ENCODE assay signal across 12 cellular contexts in the genomic region with DNA sequence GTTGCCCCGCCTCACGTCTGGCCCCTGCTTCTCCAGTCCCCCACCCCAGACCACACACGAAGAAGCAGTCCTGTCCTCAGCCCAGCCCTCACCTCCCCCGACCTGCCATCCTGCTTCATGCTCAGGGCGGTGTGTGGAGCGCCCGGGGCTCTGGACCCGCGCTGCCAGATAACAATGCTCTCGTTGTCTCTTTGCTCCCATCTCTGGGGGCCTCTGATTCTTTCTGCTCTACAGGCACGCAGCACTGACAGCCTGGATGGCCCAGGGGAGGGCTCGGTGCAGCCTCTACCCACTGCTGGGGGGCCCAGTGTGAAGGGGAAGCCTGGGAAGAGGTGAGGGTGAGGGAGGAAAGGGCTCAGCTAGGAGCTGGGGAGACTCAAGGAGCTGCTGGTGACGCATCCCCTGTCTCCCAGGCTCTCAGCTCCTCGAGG. TPM values are rescaled to one million over a fixed set of nuclear protein-coding genes. Genes with fewer than 3 reads are reported as not detected.
DNase-seq lines count a peak whose midpoint lies in the region; ATAC-seq and TF ChIP-seq lines count a peak whose summit lies in the region.
"Had no signal": no experiment of that assay in that cellular context is flagged by ENCODE, and none has a peak within 500 bp of the region (broad histone marks: within the 10 kb centered on the region; RNA-seq: fewer than 3 reads in every experiment).

No MANE protein-coding gene starts in this region.

- H3K9me3 Mint-ChIP-seq in endodermal cell (no peaks in the 10 kb centered on the region), neural crest cell (no peaks in the 10 kb centered on the region)
- H3K9me3 Mint-ChIP-seq in activated CD4-positive, alpha-beta T cell treated with anti-CD3 and anti-CD28 coated beads, Interleukin-2, amount 10 ng/mL, durations not matched to agents 7 days and 5 days: no peaks in the 10 kb centered on the region
- H3K9me3 Mint-ChIP-seq: activated naive CD4-positive, alpha-beta T cell treated with anti-CD3 and anti-CD28 coated beads for 36 hours; CD8-positive, alpha-beta T cell had no signal

- POLR2A ChIA-PET in HEK293 (lab: Yijun Ruan, JAX): interaction anchor here (1.5 to 2.1 kb wide), 3 partner anchors 10 to 37 kb away, joined by 7 to 10 read pairs (median 8); partner anchors contain the start of gene LIN37
- POLR2A ChIA-PET in activated CD4-positive, alpha-beta T cell treated with anti-CD3 and anti-CD28 coated beads, Interleukin-2, amount 10 ng/mL, durations not matched to agents 7 days and 5 days (lab: Charles Lee): no interaction called here

- H3K27me3 ChIP-seq in endodermal cell (ENCODE audit: control insufficient read depth, insufficient read depth, low read length, poor library complexity, severe bottlenecking): peaks cover 11% of the 10 kb centered on the region
- H3K27me3 ChIP-seq: testis had no signal

- H3K4me1 ChIP-seq in HEK293 (ENCODE audit: control insufficient read depth, insufficient read depth, low read length): peaks cover 17% of the 10 kb centered on the region
- peaks cover 3% of the 10 kb centered on the region for H3K4me1 ChIP-seq in endodermal cell (ENCODE audit: control insufficient read depth, insufficient read depth, low read length)

- peak overlapping the region; percentile 6 for H3K4me3 Mint-ChIP-seq in endodermal cell
- peak overlapping the region; percentile 87 for H3K4me3 Mint-ChIP-seq in neural crest cell
- no peak overlapping the region for H3K4me3 Mint-ChIP-seq in activated CD4-positive, alpha-beta T cell treated with anti-CD3 and anti-CD28 coated beads, Interleukin-2, amount 10 ng/mL, durations not matched to agents 7 days and 5 days

- WGBS in endodermal cell (ENCODE audit: insufficient coverage in 1 of 2, insufficient read length in 1 of 2), 2 experiments: 43 to 47% methylated on average over 11 to 14 of the region's 14 CpGs

- H3K27ac ChIP-seq in HEK293 (ENCODE audit: extremely low read depth, low read depth, low read length): no peak overlapping the region
- no peak overlapping the region for H3K27ac ChIP-seq in endodermal cell (ENCODE audit: low read depth, low read length)
- H3K27ac ChIP-seq: testis had no signal

- ATAC-seq in GM19455 (IDR thresholded peaks at IDR 0.05; ENCODE audit: unreplicated experiment): no peak
- ATAC-seq: CD8-positive, alpha-beta T cell had no signal

- CTCF ChIA-PET in HEK293 (lab: Yijun Ruan, JAX): interaction anchor here (1.2 to 2.6 kb wide), 2 partner anchors 42 to 267 kb away, joined by 7 to 8 read pairs; no protein-coding TSS in a partner anchor
- CTCF ChIA-PET in activated CD4-positive, alpha-beta T cell treated with anti-CD3 and anti-CD28 coated beads, Interleukin-2, amount 10 ng/mL, durations not matched to agents 7 days and 5 days (lab: Charles Lee): interaction anchor here (1.1 to 1.5 kb wide), 2 partner anchors 15 to 29 kb away, joined by 3 to 4 read pairs; partner anchors contain the start of gene LIN37

- peak; percentile 75 for DNase-seq in endodermal cell
- DNase-seq in neural crest cell (ENCODE audit: low read depth, low spot score): peak; percentile 44
- DNase-seq in T-helper 9 cell: no peak
- no peak for DNase-seq in activated CD4-positive, alpha-beta T cell treated with anti-CD3 and anti-CD28 coated beads, Interleukin-2, amount 10 ng/mL, durations not matched to agents 7 days and 5 days
- DNase-seq: activated CD4-positive, alpha-beta T cell treated with anti-CD3 and anti-CD28 coated beads, Interleukin-2, amount 50 U/mL, for 1 hour; activated naive CD4-positive, alpha-beta T cell treated with anti-CD3 and anti-CD28 coated beads for 36 hours; CD8-positive, alpha-beta T cell; cerebellar nuclear complex; NCI-H2171; testis had no signal

- H3K27me3 Mint-ChIP-seq in endodermal cell (ENCODE audit: insufficient read depth): peaks cover 38% of the 10 kb centered on the region
- peaks cover 9% of the 10 kb centered on the region for H3K27me3 Mint-ChIP-seq in neural crest cell (ENCODE audit: low read depth)
- no peaks in the 10 kb centered on the region for H3K27me3 Mint-ChIP-seq in activated CD4-positive, alpha-beta T cell treated with anti-CD3 and anti-CD28 coated beads, Interleukin-2, amount 10 ng/mL, durations not matched to agents 7 days and 5 days

- H3K4me1 Mint-ChIP-seq in endodermal cell (peaks cover 15% of the 10 kb centered on the region), neural crest cell (peaks cover 34% of the 10 kb centered on the region)
- H3K4me1 Mint-ChIP-seq in activated CD4-positive, alpha-beta T cell treated with anti-CD3 and anti-CD28 coated beads, Interleukin-2, amount 10 ng/mL, durations not matched to agents 7 days and 5 days: peaks cover 31% of the 10 kb centered on the region

- H3K9ac ChIP-seq in endodermal cell (ENCODE audit: extremely low read depth, low read length, poor library complexity, severe bottlenecking): no peak overlapping the region

- H3K36me3 ChIP-seq in HEK293 (ENCODE audit: control insufficient read depth in 2 of 2, insufficient read depth in 1 of 2, low read length in 2 of 2) (peaks cover 32 to 36% of the 10 kb centered on the region in 2 experiments), endodermal cell (ENCODE audit: control insufficient read depth, insufficient read depth, low read length) (no peaks in the 10 kb centered on the region)

- H3K36me3 Mint-ChIP-seq in endodermal cell (ENCODE audit: low read depth) (no peaks in the 10 kb centered on the region), neural crest cell (ENCODE audit: low read depth) (no peaks in the 10 kb centered on the region)
- peaks cover 25% of the 10 kb centered on the region for H3K36me3 Mint-ChIP-seq in activated CD4-positive, alpha-beta T cell treated with anti-CD3 and anti-CD28 coated beads, Interleukin-2, amount 10 ng/mL, durations not matched to agents 7 days and 5 days (ENCODE audit: low read depth)

- no peak overlapping the region for H3K4me3 ChIP-seq in HEK293 (ENCODE audit: low read depth, low read length)
- no peak overlapping the region for H3K4me3 ChIP-seq in endodermal cell (ENCODE audit: low read length)
- H3K4me3 ChIP-seq: testis had no signal

- H3K9me3 ChIP-seq in HEK293 (ENCODE audit: control insufficient read depth, insufficient read depth, low read depth, low read length): no peaks in the 10 kb centered on the region
- H3K9me3 ChIP-seq in endodermal cell (ENCODE audit: control insufficient read depth, low read length): no peaks in the 10 kb centered on the region
- H3K9me3 ChIP-seq: testis had no signal

- H3K27ac Mint-ChIP-seq in endodermal cell (no peak overlapping the region), neural crest cell (ENCODE audit: unreplicated experiment) (peak overlapping the region; percentile 23)
- H3K27ac Mint-ChIP-seq in activated CD4-positive, alpha-beta T cell treated with anti-CD3 and anti-CD28 coated beads, Interleukin-2, amount 10 ng/mL, durations not matched to agents 7 days and 5 days: no peak overlapping the region
- H3K27ac Mint-ChIP-seq: activated naive CD4-positive, alpha-beta T cell treated with anti-CD3 and anti-CD28 coated beads for 36 hours; CD8-positive, alpha-beta T cell had no signal

- no peak for TF ChIP-seq CTCF in HEK293 (tag by site-specific recombination; IDR thresholded peaks at IDR 0.05)
- TF ChIP-seq CTCF in endodermal cell (conservative IDR thresholded peaks at IDR 0.05): no peak
- no peak for TF ChIP-seq CTCF in neural crest cell (conservative IDR thresholded peaks at IDR 0.05)

TF ChIP-seq in HEK293, 187 proteins besides CTCF, POLR2A, EP300 and RAD21:
- TF ChIP-seq ZNF677 (tag by site-specific recombination; IDR thresholded peaks at IDR 0.05) (no peak), ZIC2 (tag by site-specific recombination; IDR thresholded peaks at IDR 0.05) (0 out of 2 replicates have a peak, but pooled peaks have one; percentile 10), GLIS2 (tag by site-specific recombination; IDR thresholded peaks at IDR 0.05) (peak; percentile 28; the same call in 1 of the 2 replicates)

RNA-seq across cellular contexts. Expression of gene ARHGAP33, which starts 2.1 kb away (rescaled TPM):
- total RNA-seq in endodermal cell: 10 to 100 TPM; 12.7 to 15.0 TPM
- polyA plus RNA-seq in endodermal cell (2013, experiment 1 of 2): 82.2 TPM
- polyA plus RNA-seq in endodermal cell (2013, experiment 2 of 2): 59.5 TPM
- 109 and 110 TPM in 2 replicates for total RNA-seq in neural crest cell
- 100 to 1,000 TPM in 1 of 2 experiments, 10 to 100 TPM in 1; 91.3 to 101 TPM for total RNA-seq in activated CD4-positive, alpha-beta T cell treated with anti-CD3 and anti-CD28 coated beads, Interleukin-2, amount 10 ng/mL, durations not matched to agents 7 days and 5 days

RNA-seq across cellular contexts. Expression of gene PROSER3, which starts 19.4 kb away (rescaled TPM):
- 10 to 100 TPM; 37.8 to 45.4 TPM for total RNA-seq in endodermal cell
- polyA plus RNA-seq in endodermal cell (2013, experiment 1 of 2): 37.0 TPM
- polyA plus RNA-seq in endodermal cell (2013, experiment 2 of 2): 34.6 TPM
- 63.4 and 64.0 TPM in 2 replicates for total RNA-seq in neural crest cell
- total RNA-seq in activated CD4-positive, alpha-beta T cell treated with anti-CD3 and anti-CD28 coated beads, Interleukin-2, amount 10 ng/mL, durations not matched to agents 7 days and 5 days: 10 to 100 TPM; 53.7 to 59.1 TPM

RNA-seq across cellular contexts. Expression of gene HSPB6, which starts 20.6 kb away (rescaled TPM):
- total RNA-seq in endodermal cell (under 1 TPM; 0.33 to 0.90 TPM), neural crest cell (0.37 and 0.64 TPM in 2 replicates)
- polyA plus RNA-seq in endodermal cell (2013, experiment 1 of 2): 0.36 TPM
- polyA plus RNA-seq in endodermal cell (2013, experiment 2 of 2): 0.62 TPM
- total RNA-seq in activated CD4-positive, alpha-beta T cell treated with anti-CD3 and anti-CD28 coated beads, Interleukin-2, amount 10 ng/mL, durations not matched to agents 7 days and 5 days: under 1 TPM; 0.29 to 0.69 TPM
- total RNA-seq: CD8-positive, alpha-beta T cell had no signal

RNA-seq across cellular contexts. Expression of gene LIN37, which starts 29.1 kb away (rescaled TPM):
- total RNA-seq in endodermal cell (1 to 10 TPM; 6.6 to 7.6 TPM), neural crest cell (7.5 and 12.5 TPM in 2 replicates)
- polyA plus RNA-seq in endodermal cell (2013, experiment 1 of 2): 11.6 TPM
- 10.4 TPM for polyA plus RNA-seq in endodermal cell (2013, experiment 2 of 2)
- total RNA-seq in activated CD4-positive, alpha-beta T cell treated with anti-CD3 and anti-CD28 coated beads, Interleukin-2, amount 10 ng/mL, durations not matched to agents 7 days and 5 days: 10 to 100 TPM; 13.7 to 15.9 TPM

RNA-seq across cellular contexts. Expression of gene PSENEN, which starts 32.0 kb away (rescaled TPM):
- total RNA-seq in endodermal cell: 100 to 1,000 TPM; 101 to 109 TPM
- 76.8 TPM for polyA plus RNA-seq in endodermal cell (2013, experiment 1 of 2)
- polyA plus RNA-seq in endodermal cell (2013, experiment 2 of 2): 65.3 TPM
- total RNA-seq in neural crest cell: 67.3 and 69.2 TPM in 2 replicates
- total RNA-seq in activated CD4-positive, alpha-beta T cell treated with anti-CD3 and anti-CD28 coated beads, Interleukin-2, amount 10 ng/mL, durations not matched to agents 7 days and 5 days: 10 to 100 TPM; 41.7 to 46.3 TPM

Comparison
In these comparisons a context has a peak if more than half of its experiments do, and no peak if none do; other contexts are left out.
1. DNase-seq: peak in endodermal cell (single experiment) and neural crest cell (single experiment); none in T-helper 9 cell (single experiment) and activated CD4-positive, alpha-beta T cell treated with anti-CD3 and anti-CD28 coated beads, Interleukin-2, amount 10 ng/mL, durations not matched to agents 7 days and 5 days (single experiment).